Comparison of ENCODE assay signal across 13 cellular contexts in the genomic region with DNA sequence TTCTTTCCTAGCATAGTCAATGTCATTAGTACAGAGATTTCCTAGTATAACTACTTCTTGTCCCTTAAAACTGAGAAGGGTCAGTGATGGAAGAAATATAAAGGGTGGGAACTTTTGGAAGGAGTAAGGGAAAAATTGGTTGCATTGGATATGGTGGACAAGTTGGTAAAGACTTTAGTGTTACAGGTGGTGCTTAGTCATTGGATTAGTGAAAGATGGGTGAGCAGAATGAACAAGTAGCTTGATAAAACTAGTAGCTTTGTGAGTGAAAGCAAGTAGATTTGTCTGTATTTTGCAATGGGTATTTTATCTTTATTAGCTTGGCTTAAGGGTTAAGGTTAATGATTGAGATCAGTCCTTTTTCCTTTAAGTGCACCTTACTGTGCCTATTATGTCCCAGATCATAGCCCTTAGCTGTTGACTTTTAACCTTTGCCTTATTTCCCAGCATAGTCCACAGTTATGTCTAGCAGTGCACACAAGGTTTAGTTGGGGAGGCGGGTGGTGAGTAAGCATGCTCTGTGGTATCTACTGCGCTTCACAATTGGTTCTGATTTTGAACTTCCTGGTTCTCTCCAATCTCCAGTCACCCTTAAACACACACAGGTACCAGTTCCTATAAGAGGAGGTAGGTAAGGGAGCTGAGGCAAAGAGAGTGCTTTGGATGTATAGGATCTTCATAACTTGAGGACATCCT. TPM values are rescaled to one million over a fixed set of nuclear protein-coding genes. Genes with fewer than 3 reads are reported as not detected.
DNase-seq lines count a peak whose midpoint lies in the region; ATAC-seq and TF ChIP-seq lines count a peak whose summit lies in the region.
"Had no signal": no experiment of that assay in that cellular context is flagged by ENCODE, and none has a peak within 500 bp of the region (broad histone marks: within the 10 kb centered on the region; RNA-seq: fewer than 3 reads in every experiment).

No MANE protein-coding gene starts in this region.

- no TSS peak for BruUV-seq in Panc1 (replicated peaks; lab: Mats Ljungman, UMichigan)

- peak; percentile 7 to 8 for DNase-seq in activated T-cell treated with anti-CD3 and anti-CD28 coated beads, Interleukin-2, amount 50 U/mL, for 72 hours
- DNase-seq in activated T-cell treated with anti-CD3 and anti-CD28 coated beads for 4 hours (no peak), Panc1 (ENCODE audit: low read depth, low spot score) (no peak), foreskin keratinocyte (no peak), substantia nigra (lab: John Stamatoyannopoulos, UW) (no peak), DMS153 (lab: John Stamatoyannopoulos, UW) (no peak), COLO668 (lab: John Stamatoyannopoulos, UW; ENCODE audit: unreplicated experiment) (no peak)
- no peak for DNase-seq in activated CD4-positive, alpha-beta T cell treated with anti-CD3 and anti-CD28 coated beads for 48 hours
- DNase-seq: activated naive CD8-positive, alpha-beta T cell treated with anti-CD3 and anti-CD28 coated beads, Interleukin-2, amount 10 ng/mL, durations not matched to agents 7 days and 5 days; esophagus squamous epithelium; lower lobe of right lung; NCI-H1417 treated with DMSO at 0.1 percent for 48 hours had no signal

- intact Hi-C loops in Panc1 (cut with micrococcal nuclease; ENCODE audit: unreplicated experiment): no loop called here

- H3K27ac Mint-ChIP-seq in activated T-cell treated with anti-CD3 and anti-CD28 coated beads, Interleukin-2, amount 50 U/mL, for 72 hours: peak overlapping the region; percentile 12
- H3K27ac Mint-ChIP-seq: activated naive CD8-positive, alpha-beta T cell treated with anti-CD3 and anti-CD28 coated beads, Interleukin-2, amount 10 ng/mL, durations not matched to agents 7 days and 5 days had no signal

- TF ChIP-seq CTCF in Panc1 (IDR thresholded peaks at IDR 0.05) (no peak), foreskin keratinocyte (conservative IDR thresholded peaks at IDR 0.05) (no peak)

- H3K4me1 Mint-ChIP-seq in activated T-cell treated with anti-CD3 and anti-CD28 coated beads, Interleukin-2, amount 50 U/mL, for 72 hours (ENCODE audit: low read depth): peaks cover 24% of the 10 kb centered on the region

- H3K27ac ChIP-seq in Panc1 (ENCODE audit: low read length) (no peak overlapping the region), foreskin keratinocyte (no peak overlapping the region), substantia nigra (ENCODE audit: low read depth, low read length, poor library complexity, severe bottlenecking) (peak overlapping the region; percentile 2)
- H3K27ac ChIP-seq: esophagus squamous epithelium, lower lobe of right lung had no signal

- no peaks in the 10 kb centered on the region for H3K36me3 ChIP-seq in Panc1 (ENCODE audit: control insufficient read depth, insufficient read depth, low read length)
- H3K36me3 ChIP-seq: esophagus squamous epithelium, lower lobe of right lung had no signal

- H3K9me3 ChIP-seq in Panc1 (ENCODE audit: control insufficient read depth, insufficient read depth, low read depth, low read length): no peaks in the 10 kb centered on the region
- H3K9me3 ChIP-seq: esophagus squamous epithelium, lower lobe of right lung had no signal

- H3K27me3 ChIP-seq in Panc1 (ENCODE audit: control insufficient read depth, insufficient read depth, low read length) (no peaks in the 10 kb centered on the region), foreskin keratinocyte (no peaks in the 10 kb centered on the region)
- H3K27me3 ChIP-seq: esophagus squamous epithelium had no signal

- peak; percentile 76 to 87 for ATAC-seq in activated T-cell treated with anti-CD3 and anti-CD28 coated beads, Interleukin-2, amount 50 U/mL, for 72 hours (replicated peaks in 1 of 2)
- peak; percentile 58 for ATAC-seq in Panc1
- peak; percentile 72 for ATAC-seq in foreskin keratinocyte

- no peaks in the 10 kb centered on the region for H3K27me3 Mint-ChIP-seq in activated T-cell treated with anti-CD3 and anti-CD28 coated beads, Interleukin-2, amount 50 U/mL, for 72 hours (ENCODE audit: low read depth)
- H3K27me3 Mint-ChIP-seq: activated naive CD8-positive, alpha-beta T cell treated with anti-CD3 and anti-CD28 coated beads, Interleukin-2, amount 10 ng/mL, durations not matched to agents 7 days and 5 days had no signal

- H3K9me3 Mint-ChIP-seq in activated T-cell treated with anti-CD3 and anti-CD28 coated beads, Interleukin-2, amount 50 U/mL, for 72 hours: no peaks in the 10 kb centered on the region
- H3K9me3 Mint-ChIP-seq: activated naive CD8-positive, alpha-beta T cell treated with anti-CD3 and anti-CD28 coated beads, Interleukin-2, amount 10 ng/mL, durations not matched to agents 7 days and 5 days had no signal

- H3K4me1 ChIP-seq in Panc1 (ENCODE audit: control insufficient read depth, insufficient read depth, low read length) (peaks cover 18% of the 10 kb centered on the region), foreskin keratinocyte (peaks cover 16% of the 10 kb centered on the region)

- in situ Hi-C loops in Panc1 (cut with HindIII; ENCODE audit: low pct_unique_long_range_greater_than_20kb, low sequenced_read_pairs): no loop called here

- POLR2A ChIA-PET in Panc1 (lab: Charles Lee): no interaction called here

- H3K4me3 ChIP-seq in Panc1 (ENCODE audit: low read depth in 2 of 2, low read length in 2 of 2): no peak overlapping the region
- H3K4me3 ChIP-seq: esophagus squamous epithelium, lower lobe of right lung, skin epidermis had no signal

- peak overlapping the region in 1 of 2 donors; percentile 30 for H3K4me3 Mint-ChIP-seq in activated T-cell treated with anti-CD3 and anti-CD28 coated beads, Interleukin-2, amount 50 U/mL, for 72 hours
- H3K4me3 Mint-ChIP-seq: activated naive CD8-positive, alpha-beta T cell treated with anti-CD3 and anti-CD28 coated beads, Interleukin-2, amount 10 ng/mL, durations not matched to agents 7 days and 5 days had no signal

- H3K36me3 Mint-ChIP-seq in activated T-cell treated with anti-CD3 and anti-CD28 coated beads, Interleukin-2, amount 50 U/mL, for 72 hours (ENCODE audit: insufficient read depth in 2 of 2): no peaks in the 10 kb centered on the region
- H3K36me3 Mint-ChIP-seq: activated naive CD8-positive, alpha-beta T cell treated with anti-CD3 and anti-CD28 coated beads, Interleukin-2, amount 10 ng/mL, durations not matched to agents 7 days and 5 days had no signal

- CTCF ChIA-PET in Panc1 (lab: Charles Lee): no interaction called here

RNA-seq across cellular contexts. Expression of gene WDR44, which starts 9.5 kb away (rescaled TPM):
- total RNA-seq in activated T-cell treated with anti-CD3 and anti-CD28 coated beads, Interleukin-2, amount 50 U/mL, for 72 hours: 10 to 100 TPM; 12.2 to 12.4 TPM
- total RNA-seq in Panc1 (2021; ENCODE audit: unreplicated experiment) (22.3 TPM), foreskin keratinocyte (16.2 and 18.6 TPM in 2 replicates)
- 12.2 TPM for polyA plus RNA-seq in Panc1 (2012; ENCODE audit: insufficient read length)
- 3.5 and 4.2 TPM in 2 replicates for polyA plus RNA-seq in foreskin keratinocyte

Comparison
In these comparisons a context has a peak if more than half of its experiments do, and no peak if none do; other contexts are left out.
1. DNase-seq: peak in activated T-cell treated with anti-CD3 and anti-CD28 coated beads, Interleukin-2, amount 50 U/mL, for 72 hours (2 of 2); none in activated T-cell treated with anti-CD3 and anti-CD28 coated beads for 4 hours (single experiment), Panc1 (single experiment), foreskin keratinocyte (0 of 2), substantia nigra (0 of 49), activated CD4-positive, alpha-beta T cell treated with anti-CD3 and anti-CD28 coated beads for 48 hours (single experiment), DMS153 (single experiment) and COLO668 (single experiment).
2. Peak in every context shown above with its lines, with median percentiles within 50 percentile points of each other: ATAC-seq.